Comparison of ENCODE assay signal across 18 cellular contexts in genomic region chr9:124019771-124020519, GRCh38. TPM values are rescaled to one million over a fixed set of nuclear protein-coding genes. Genes with fewer than 3 reads are reported as not detected.
DNase-seq lines count a peak whose midpoint lies in the region; ATAC-seq, FAIRE-seq and TF ChIP-seq lines count a peak whose summit lies in the region.
"Had no signal": no experiment of that assay in that cellular context is flagged by ENCODE, and none has a peak within 500 bp of the region (broad histone marks: within the 10 kb centered on the region; RNA-seq: fewer than 3 reads in every experiment).

No MANE protein-coding gene starts in this region.

- H2AFZ ChIP-seq in K562 (ENCODE audit: low read depth, low read length) (no peak overlapping the region), neural progenitor cell (replicated peaks) (no peak overlapping the region)

- H3K27me3 Mint-ChIP-seq in IgD-negative memory B cell: peaks cover 69% of the 10 kb centered on the region
- peaks cover 66% of the 10 kb centered on the region for H3K27me3 Mint-ChIP-seq in neural progenitor cell (ENCODE audit: insufficient read depth, low read depth)

- peaks cover 0 to 16% (median 0%) of the 10 kb centered on the region in 3 donors for H3K9me3 Mint-ChIP-seq in IgD-negative memory B cell
- peaks cover 2% of the 10 kb centered on the region for H3K9me3 Mint-ChIP-seq in neural progenitor cell

- in situ Hi-C loops in K562 (cut with MboI): no loop called here

- H3K9me3 ChIP-seq in K562 (replicated peaks; ENCODE audit: control insufficient read depth, insufficient read depth, low read depth, low read length) (no peaks in the 10 kb centered on the region), neural progenitor cell (ENCODE audit: low read depth) (no peaks in the 10 kb centered on the region)
- H3K9me3 ChIP-seq: Caco-2, MG63 had no signal

- H3K36me3 ChIP-seq in K562 (ENCODE audit: control insufficient read depth, insufficient read depth, low read length) (no peaks in the 10 kb centered on the region), neural progenitor cell (peaks cover 12% of the 10 kb centered on the region)
- H3K36me3 ChIP-seq: MG63 had no signal

- peaks cover 0 to 32% of the 10 kb centered on the region in 2 experiments; a peak in 3 of 5 replicates for H3K4me1 ChIP-seq in K562 (replicated peaks in 1 of 2; ENCODE audit: control insufficient read depth in 2 of 2, insufficient read depth in 2 of 2, low read length in 2 of 2)
- peaks cover 37% of the 10 kb centered on the region for H3K4me1 ChIP-seq in neural progenitor cell

- POLR2A ChIA-PET in K562 (lab: Yijun Ruan, JAX): no interaction called here

- BruUV-seq in K562 (replicated peaks; lab: Mats Ljungman, UMichigan): no TSS peak

- H3K9me1 ChIP-seq in K562 (ENCODE audit: control insufficient read depth, insufficient read depth, low read length): peaks cover 2% of the 10 kb centered on the region

- TF ChIP-seq EP300 in K562 (IDR thresholded peaks at IDR 0.05; ENCODE audit: low read length): no peak

- no peak overlapping the region for H3K4me2 ChIP-seq in K562 (ENCODE audit: insufficient read depth, low read length)
- no peak overlapping the region for H3K4me2 ChIP-seq in neural progenitor cell

- WGBS in K562 (ENCODE audit: insufficient coverage, low coverage, missing lambda C conversion rate): 7% methylated on average over 14 of the region's 15 CpGs

- H4K20me1 ChIP-seq in K562 (replicated peaks; ENCODE audit: control insufficient read depth, insufficient read depth, low read length) (peaks cover 8% of the 10 kb centered on the region), neural progenitor cell (ENCODE audit: low read depth) (peaks cover 99% of the 10 kb centered on the region)

- peak overlapping the region in 2 of 4 donors; percentile 10 to 67 for H3K4me3 Mint-ChIP-seq in IgD-negative memory B cell
- H3K4me3 Mint-ChIP-seq in neural progenitor cell: no peak overlapping the region
- H3K4me3 Mint-ChIP-seq: HFFc6 had no signal

- intact Hi-C loops in K562 (cut with micrococcal nuclease): no loop called here

- TF ChIP-seq CTCF in K562 (IDR thresholded peaks at IDR 0.05 in 2 of 3, conservative IDR thresholded peaks at IDR 0.05 in 1 of 3; ENCODE audit: insufficient read depth in 2 of 3, low read depth in 1 of 3, low read length in 3 of 3) (no peak), neural progenitor cell (IDR thresholded peaks at IDR 0.05) (no peak)

- H3K4me3 ChIP-seq in K562 (no peak overlapping the region), neural progenitor cell (no peak overlapping the region)
- H3K4me3 ChIP-seq: MG63 had no signal

- H3K36me3 Mint-ChIP-seq in IgD-negative memory B cell: peaks cover 2% of the 10 kb centered on the region
- H3K36me3 Mint-ChIP-seq in neural progenitor cell: peaks cover 2% of the 10 kb centered on the region

- no peak for ATAC-seq in K562
- no peak for ATAC-seq in HG03460 (IDR thresholded peaks at IDR 0.05; ENCODE audit: unreplicated experiment)
- ATAC-seq in GM18498 (IDR thresholded peaks at IDR 0.05; ENCODE audit: unreplicated experiment): no peak

- peaks cover 64 to 81% of the 10 kb centered on the region in 2 experiments for H3K27me3 ChIP-seq in K562 (ENCODE audit: control insufficient read depth in 2 of 2, insufficient read depth in 2 of 2, low read length in 2 of 2)
- peaks cover 100% of the 10 kb centered on the region for H3K27me3 ChIP-seq in neural progenitor cell
- H3K27me3 ChIP-seq: MG63 had no signal

- H3K27ac ChIP-seq in K562 (ENCODE audit: extremely low read depth, low read depth, low read length) (no peak overlapping the region), neural progenitor cell (no peak overlapping the region)

- TF ChIP-seq POLR2A in GM12891 (IDR thresholded peaks at IDR 0.05; ENCODE audit: low read depth, low read length): no peak
- no peak for TF ChIP-seq POLR2A in K562 (conservative IDR thresholded peaks at IDR 0.05)

- peak overlapping the region; percentile 74 to 97 (median 83) for H3K27ac Mint-ChIP-seq in IgD-negative memory B cell
- no peak overlapping the region for H3K27ac Mint-ChIP-seq in neural progenitor cell
- H3K27ac Mint-ChIP-seq: HFFc6 had no signal

- TF ChIP-seq RAD21 in K562 (CRISPR knock-in tag; conservative IDR thresholded peaks at IDR 0.05 in 1 of 2, IDR thresholded peaks at IDR 0.05 in 1 of 2): no peak

- no peak for DNase-seq in GM12891 (ENCODE audit: insufficient read length, low spot score)
- no peak for DNase-seq in K562 (ENCODE audit: extremely low read depth in 1 of 4, low spot score in 3 of 4)
- peak; percentile 14 for DNase-seq in neural progenitor cell (ENCODE audit: low spot score)
- no peak for DNase-seq in SK-N-DZ (ENCODE audit: low spot score)
- DNase-seq in activated CD4-positive, CD25-positive, alpha-beta regulatory T cell (lab: John Stamatoyannopoulos, UW): no peak
- DNase-seq: AML-193, Caco-2, HFFc6, Karpas-422, MG63, NCI-H1092 treated with DMSO at 0.1 percent for 48 hours, NCI-H2107, RPMI8226, SIG-M5, SW 1271 had no signal

- H3K4me1 Mint-ChIP-seq in IgD-negative memory B cell (peaks cover 16 to 28% (median 22%) of the 10 kb centered on the region in 3 donors), neural progenitor cell (peaks cover 23% of the 10 kb centered on the region)

- H3F3A ChIP-seq in neural progenitor cell (ENCODE audit: low read depth): peaks cover 59% of the 10 kb centered on the region

- H3K9ac ChIP-seq in K562 (ENCODE audit: insufficient read depth in 1 of 2, low read depth in 2 of 2, low read length in 2 of 2) (no peak overlapping the region), neural progenitor cell (no peak overlapping the region)

- CTCF ChIA-PET in K562 (lab: Yijun Ruan, JAX; ENCODE audit: low intra/inter-chr PET ratio): no interaction called here

- FAIRE-seq in GM12891 (lab: Jason Lieb, UNC) (peak; percentile 9), K562 (lab: Jason Lieb, UNC) (no peak)

- H3K79me2 ChIP-seq in K562 (ENCODE audit: control insufficient read depth, insufficient read depth, low read length): no peaks in the 10 kb centered on the region
- H3K79me2 ChIP-seq in neural progenitor cell (ENCODE audit: low read depth): peaks cover 57% of the 10 kb centered on the region

TF ChIP-seq in GM12891, 5 proteins besides CTCF, POLR2A, EP300 and RAD21:
- TF ChIP-seq POU2F2 (IDR thresholded peaks at IDR 0.05; ENCODE audit: low read depth, low read length): no peak
- TF ChIP-seq SPI1 (IDR thresholded peaks at IDR 0.05; ENCODE audit: low read depth, low read length): no peak
- no peak for TF ChIP-seq POLR2AphosphoS5 (IDR thresholded peaks at IDR 0.05; ENCODE audit: low read depth, low read length)
- no peak for TF ChIP-seq TAF1 (IDR thresholded peaks at IDR 0.05; ENCODE audit: low read depth, low read length)
- TF ChIP-seq PAX5 (IDR thresholded peaks at IDR 0.05; ENCODE audit: insufficient read depth, low read length, severe bottlenecking): no peak
TF ChIP-seq in GM12891: peak in this region for 0.

TF ChIP-seq in K562, 482 proteins besides CTCF, POLR2A, EP300 and RAD21:
- TF ChIP-seq NFIC (IDR thresholded peaks at IDR 0.05): peak; percentile 47
- TF ChIP-seq CHCHD3 (CRISPR knock-in tag; IDR thresholded peaks at IDR 0.05): no peak
- TF ChIP-seq CBFA2T2 (conservative IDR thresholded peaks at IDR 0.05): no peak
- no peak for TF ChIP-seq TAF15 (IDR thresholded peaks at IDR 0.05; ENCODE audit: low read depth, low read length)
- no peak for TF ChIP-seq PTTG1 (tag; IDR thresholded peaks at IDR 0.05; ENCODE audit: low read depth)
- TF ChIP-seq EZH2 (IDR thresholded peaks at IDR 0.05; ENCODE audit: borderline replicate concordance, low read depth, low read length): 0 out of 2 replicates have a peak, but pooled peaks have one; percentile 56

RNA-seq across cellular contexts. Expression of gene LHX2, which starts 8.4 kb away (rescaled TPM):
- 4.1 TPM for polyA plus RNA-seq in GM12891 (2012; ENCODE audit: low read depth, missing spikeins)
- not detected for polyA plus RNA-seq in IgD-negative memory B cell
- total RNA-seq in K562 (2011; cell fraction: chromatin; rRNA removed; ENCODE audit: low replicate concordance): not detected in 2 replicates
- total RNA-seq in K562 (2011; cell fraction: nucleolus; rRNA removed): not detected in 2 replicates
- total RNA-seq in K562 (2011; cell fraction: nucleoplasm; rRNA removed): not detected in 2 replicates
- total RNA-seq in K562 (2014; rRNA removed): not detected in 2 replicates
- total RNA-seq in K562 (2014; rRNA removed; fragmentation: Illumina TruSeq; extraction: Trizol): not detected in 2 replicates
- not detected in 2 replicates for total RNA-seq in K562 (2015; rRNA removed; fragmentation: Illumina TruSeq; extraction: Trizol)
- 0.07 TPM in 1 of 2 replicates, not detected in the other for total RNA-seq in K562 (2021)
- polyA plus RNA-seq in K562 (2011; rRNA removed): not detected in 2 replicates
- not detected in 2 replicates for polyA plus RNA-seq in K562 (2011; cell fraction: cytosol; rRNA removed)
- polyA plus RNA-seq in K562 (2011; cell fraction: nucleus; rRNA removed): not detected in 2 replicates
- 0.14 TPM in 1 of 2 replicates, not detected in the other for polyA plus RNA-seq in K562 (2012)
- polyA plus RNA-seq in K562 (2014; fragmentation: Illumina TruSeq; extraction: Trizol): not detected in 2 replicates
- polyA plus RNA-seq in K562 (2014; fragmentation: Nextera tagmentation; extraction: Ambion mirVana): not detected
- polyA plus RNA-seq in K562 (2014; rRNA removed): not detected in 2 replicates
- polyA minus RNA-seq in K562 (2011; rRNA and poly(A)+ RNA removed): not detected in 2 replicates
- polyA minus RNA-seq in K562 (2011; cell fraction: cytosol; rRNA and poly(A)+ RNA removed): not detected in 2 replicates
- not detected in 2 replicates for polyA minus RNA-seq in K562 (2011; cell fraction: nucleus; rRNA and poly(A)+ RNA removed)
- total RNA-seq in neural progenitor cell (ENCODE audit: low replicate concordance): 36.3 and 59.5 TPM in 2 replicates
- 3.8 and 5.2 TPM in 2 replicates for polyA plus RNA-seq in SK-N-DZ (2014; cell fraction: cytosol; rRNA removed)
- 2.3 and 3.3 TPM in 2 replicates for polyA plus RNA-seq in SK-N-DZ (2014; cell fraction: nucleus; rRNA removed)
- total RNA-seq: HFFc6 had no signal

Comparison
In these comparisons a context has a peak if more than half of its experiments do, and no peak if none do; other contexts are left out.
1. RNA of gene LHX2, which starts 8.4 kb away (total RNA-seq): 36.3 to 59.5 TPM in neural progenitor cell; 0.07 TPM in K562; every median in the first group is over 10 times any median in the second.